Comparison of ENCODE assay signal across 1 cellular context in the genomic region with DNA sequence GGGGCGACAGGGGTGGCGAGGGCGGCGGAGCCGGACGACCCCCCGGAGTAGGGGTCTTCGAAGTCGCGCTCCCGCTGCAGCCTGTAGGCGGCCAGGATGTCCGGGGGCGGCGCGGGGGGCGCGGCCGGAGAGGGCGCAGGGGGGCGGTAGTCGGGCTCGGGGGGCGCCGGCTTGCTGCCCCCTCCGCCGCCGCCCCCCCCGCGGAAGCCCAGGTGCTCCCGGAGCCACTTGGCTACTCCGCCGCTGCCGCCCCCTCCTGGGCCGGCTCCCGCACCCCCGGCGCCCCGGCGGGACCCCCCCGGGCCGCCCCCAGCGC.
TF ChIP-seq lines count a peak whose summit lies in the region.

No MANE protein-coding gene starts in this region.

TF ChIP-seq in GM23338, 12 proteins besides CTCF, POLR2A, EP300 and RAD21 (continued from another document):
- no peak for TF ChIP-seq ZNF462 (CRISPR knock-in tag; IDR thresholded peaks at IDR 0.05)
- TF ChIP-seq EZH2phosphoT487 (IDR thresholded peaks at IDR 0.05; ENCODE audit: unreplicated experiment): no peak
- no peak for TF ChIP-seq POLR2AphosphoS5 (IDR thresholded peaks at IDR 0.05; ENCODE audit: low read depth)
- no peak for TF ChIP-seq JUNB (IDR thresholded peaks at IDR 0.05; ENCODE audit: unreplicated experiment)
- no peak for TF ChIP-seq STAT1 (IDR thresholded peaks at IDR 0.05; ENCODE audit: unreplicated experiment)
- no peak for TF ChIP-seq NANOG (IDR thresholded peaks at IDR 0.05; ENCODE audit: borderline replicate concordance)
- TF ChIP-seq, protein P1, sequence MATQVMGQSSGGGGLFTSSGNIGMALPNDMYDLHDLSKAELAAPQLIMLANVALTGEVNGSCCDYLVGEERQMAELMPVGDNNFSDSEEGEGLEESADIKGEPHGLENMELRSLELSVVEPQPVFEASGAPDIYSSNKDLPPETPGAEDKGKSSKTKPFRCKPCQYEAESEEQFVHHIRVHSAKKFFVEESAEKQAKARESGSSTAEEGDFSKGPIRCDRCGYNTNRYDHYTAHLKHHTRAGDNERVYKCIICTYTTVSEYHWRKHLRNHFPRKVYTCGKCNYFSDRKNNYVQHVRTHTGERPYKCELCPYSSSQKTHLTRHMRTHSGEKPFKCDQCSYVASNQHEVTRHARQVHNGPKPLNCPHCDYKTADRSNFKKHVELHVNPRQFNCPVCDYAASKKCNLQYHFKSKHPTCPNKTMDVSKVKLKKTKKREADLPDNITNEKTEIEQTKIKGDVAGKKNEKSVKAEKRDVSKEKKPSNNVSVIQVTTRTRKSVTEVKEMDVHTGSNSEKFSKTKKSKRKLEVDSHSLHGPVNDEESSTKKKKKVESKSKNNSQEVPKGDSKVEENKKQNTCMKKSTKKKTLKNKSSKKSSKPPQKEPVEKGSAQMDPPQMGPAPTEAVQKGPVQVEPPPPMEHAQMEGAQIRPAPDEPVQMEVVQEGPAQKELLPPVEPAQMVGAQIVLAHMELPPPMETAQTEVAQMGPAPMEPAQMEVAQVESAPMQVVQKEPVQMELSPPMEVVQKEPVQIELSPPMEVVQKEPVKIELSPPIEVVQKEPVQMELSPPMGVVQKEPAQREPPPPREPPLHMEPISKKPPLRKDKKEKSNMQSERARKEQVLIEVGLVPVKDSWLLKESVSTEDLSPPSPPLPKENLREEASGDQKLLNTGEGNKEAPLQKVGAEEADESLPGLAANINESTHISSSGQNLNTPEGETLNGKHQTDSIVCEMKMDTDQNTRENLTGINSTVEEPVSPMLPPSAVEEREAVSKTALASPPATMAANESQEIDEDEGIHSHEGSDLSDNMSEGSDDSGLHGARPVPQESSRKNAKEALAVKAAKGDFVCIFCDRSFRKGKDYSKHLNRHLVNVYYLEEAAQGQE (IDR thresholded peaks at IDR 0.05; ENCODE audit: unreplicated experiment): no peak
TF ChIP-seq in GM23338: peak in this region for 0.
